ENCODE assay signal across 16 cellular contexts in genomic region chr13:93368705-93369104, GRCh38.
DNase-seq lines count a peak whose midpoint lies in the region; ATAC-seq and TF ChIP-seq lines count a peak whose summit lies in the region.
"Had no signal": no experiment of that assay in that cellular context is flagged by ENCODE, and none has a peak within 500 bp of the region (broad histone marks: within the 10 kb centered on the region; RNA-seq: fewer than 3 reads in every experiment).

No MANE protein-coding gene starts in this region.

- ATAC-seq in GM21723 (IDR thresholded peaks at IDR 0.05; ENCODE audit: unreplicated experiment), result no peak
- ATAC-seq: GM23338 had no signal

- peaks cover 2% of the 10 kb centered on the region for H3K9me3 Mint-ChIP-seq in glutamatergic neuron (ENCODE audit: unreplicated experiment)
- H3K9me3 Mint-ChIP-seq: GM23338, HFFc6 had no signal

- no peaks in the 10 kb centered on the region for H3K9me3 ChIP-seq in HEK293 (ENCODE audit: control insufficient read depth, insufficient read depth, low read depth, low read length)
- H3K9me3 ChIP-seq: BLaER1 had no signal

- H3K36me3 ChIP-seq in HEK293 (ENCODE audit: control insufficient read depth in 2 of 2, insufficient read depth in 1 of 2, low read length in 2 of 2), result no peaks in the 10 kb centered on the region
- H3K36me3 ChIP-seq: BLaER1 had no signal

- H3K27ac Mint-ChIP-seq in glutamatergic neuron (ENCODE audit: unreplicated experiment), result peak overlapping the region; percentile 71
- H3K27ac Mint-ChIP-seq: CD14-positive monocyte; CD4-positive, alpha-beta memory T cell; GM23338; HFFc6 had no signal

- no peak overlapping the region for H3K27ac ChIP-seq in HEK293 (ENCODE audit: extremely low read depth, low read depth, low read length)
- H3K27ac ChIP-seq: BLaER1, HL-60 had no signal

- H3K4me3 ChIP-seq in HEK293 (ENCODE audit: low read depth, low read length), result no peak overlapping the region
- H3K4me3 ChIP-seq: BLaER1, GM23338 had no signal

- TF ChIP-seq CTCF in HEK293 (tag by site-specific recombination; IDR thresholded peaks at IDR 0.05) (no peak), glutamatergic neuron (IDR thresholded peaks at IDR 0.05; ENCODE audit: partially characterized antibody, unreplicated experiment) (no peak)

- POLR2A ChIA-PET in HEK293 (lab: Yijun Ruan, JAX), result interaction anchor here (0.7 kb wide), 1 partner anchor 655 kb away, joined by 5 read pairs; no protein-coding TSS in a partner anchor

- H3K4me3 Mint-ChIP-seq in glutamatergic neuron (ENCODE audit: unreplicated experiment), result no peak overlapping the region
- H3K4me3 Mint-ChIP-seq: CD14-positive monocyte; CD4-positive, alpha-beta memory T cell; GM23338; HFFc6 had no signal

- no peaks in the 10 kb centered on the region for H3K27me3 Mint-ChIP-seq in glutamatergic neuron (ENCODE audit: unreplicated experiment)
- H3K27me3 Mint-ChIP-seq: CD4-positive, alpha-beta memory T cell had no signal

- DNase-seq in DMS 273 (lab: John Stamatoyannopoulos, UW; ENCODE audit: unreplicated experiment) (peak; percentile 46), NCI-H526 treated with DMSO at 0.1 percent for 48 hours (lab: John Stamatoyannopoulos, UW) (peak; percentile 71), glutamatergic neuron (no peak), AG08395 (ENCODE audit: low spot score) (no peak), HPDE6-E6E7 (ENCODE audit: extremely low spot score) (no peak)
- DNase-seq: CD4-positive, alpha-beta memory T cell; HCEC 1CT; HFFc6; IMR-90; KBM-7 had no signal

- H3K4me1 Mint-ChIP-seq in glutamatergic neuron (ENCODE audit: low read depth, unreplicated experiment), result peaks cover 37% of the 10 kb centered on the region
- H3K4me1 Mint-ChIP-seq: CD14-positive monocyte; CD4-positive, alpha-beta memory T cell had no signal

- no peaks in the 10 kb centered on the region for H3K4me1 ChIP-seq in HEK293 (ENCODE audit: control insufficient read depth, insufficient read depth, low read length)
- H3K4me1 ChIP-seq: BLaER1 had no signal

- CTCF ChIA-PET in HEK293 (lab: Yijun Ruan, JAX), result no interaction called here

- no peaks in the 10 kb centered on the region for H3K36me3 Mint-ChIP-seq in glutamatergic neuron (ENCODE audit: unreplicated experiment)
- H3K36me3 Mint-ChIP-seq: CD14-positive monocyte; CD4-positive, alpha-beta memory T cell had no signal

TF ChIP-seq in HEK293, 187 proteins besides CTCF, POLR2A, EP300 and RAD21:
- TF ChIP-seq PRDM4 (tag by site-specific recombination; IDR thresholded peaks at IDR 0.05), result peak; percentile 55
- TF ChIP-seq ZNF114 (tag by site-specific recombination; IDR thresholded peaks at IDR 0.05), result no peak

Comparison
In these comparisons a context has a peak if more than half of its experiments do, and no peak if none do; other contexts are left out.
1. DNase-seq: peak in DMS 273 (single experiment) and NCI-H526 treated with DMSO at 0.1 percent for 48 hours (single experiment); none in glutamatergic neuron (single experiment), AG08395 (single experiment) and HPDE6-E6E7 (single experiment).